ENCODE assay signal across 1 cellular context in the genomic region with DNA sequence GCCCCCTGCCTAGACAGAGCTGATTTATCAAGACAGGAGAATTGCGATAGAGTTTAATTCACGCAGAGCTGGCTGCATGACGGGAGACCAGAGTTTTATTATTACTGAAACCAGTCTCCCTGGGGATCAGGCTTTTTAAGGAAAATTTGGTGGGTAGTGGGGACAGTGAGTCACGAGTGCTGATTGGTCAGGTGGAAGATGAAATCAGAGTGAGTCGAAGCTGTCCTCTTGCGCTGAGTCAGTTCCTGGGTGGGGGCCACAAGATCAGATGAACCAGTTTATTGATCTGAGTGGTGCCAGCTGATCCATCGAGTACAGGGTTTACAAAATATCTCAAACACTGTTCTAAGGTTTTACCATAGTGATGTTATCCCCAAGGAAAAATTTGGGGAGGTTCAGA.
TF ChIP-seq lines count a peak whose summit lies in the region.

No MANE protein-coding gene starts in this region.

TF ChIP-seq in HCT116, 20 proteins besides CTCF, POLR2A, EP300 and RAD21:
- TF ChIP-seq SP1 (IDR thresholded peaks at IDR 0.05; ENCODE audit: low read depth) (peak; percentile 27; the same call in 1 of the 2 replicates), FOSL1 (IDR thresholded peaks at IDR 0.05; ENCODE audit: low read depth) (peak; percentile 44; the same call in 1 of the 2 replicates), JUND (IDR thresholded peaks at IDR 0.05) (peak; percentile 31; the same call in 1 of the 2 replicates), SRF (IDR thresholded peaks at IDR 0.05; ENCODE audit: low read depth) (peak; percentile 29; the same call in 1 of the 2 replicates), TCF7L2 (IDR thresholded peaks at IDR 0.05; ENCODE audit: borderline replicate concordance, extremely low read depth, insufficient read depth, insufficient read length) (no peak)
- TF ChIP-seq, protein P1, sequence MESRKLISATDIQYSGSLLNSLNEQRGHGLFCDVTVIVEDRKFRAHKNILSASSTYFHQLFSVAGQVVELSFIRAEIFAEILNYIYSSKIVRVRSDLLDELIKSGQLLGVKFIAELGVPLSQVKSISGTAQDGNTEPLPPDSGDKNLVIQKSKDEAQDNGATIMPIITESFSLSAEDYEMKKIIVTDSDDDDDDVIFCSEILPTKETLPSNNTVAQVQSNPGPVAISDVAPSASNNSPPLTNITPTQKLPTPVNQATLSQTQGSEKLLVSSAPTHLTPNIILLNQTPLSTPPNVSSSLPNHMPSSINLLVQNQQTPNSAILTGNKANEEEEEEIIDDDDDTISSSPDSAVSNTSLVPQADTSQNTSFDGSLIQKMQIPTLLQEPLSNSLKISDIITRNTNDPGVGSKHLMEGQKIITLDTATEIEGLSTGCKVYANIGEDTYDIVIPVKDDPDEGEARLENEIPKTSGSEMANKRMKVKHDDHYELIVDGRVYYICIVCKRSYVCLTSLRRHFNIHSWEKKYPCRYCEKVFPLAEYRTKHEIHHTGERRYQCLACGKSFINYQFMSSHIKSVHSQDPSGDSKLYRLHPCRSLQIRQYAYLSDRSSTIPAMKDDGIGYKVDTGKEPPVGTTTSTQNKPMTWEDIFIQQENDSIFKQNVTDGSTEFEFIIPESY (IDR thresholded peaks at IDR 0.05; ENCODE audit: extremely low read depth, insufficient replicate concordance, low read length): no peak
TF ChIP-seq in HCT116: peak in this region for 4.
